Comparison of ENCODE assay signal across 16 cellular contexts in the genomic region with DNA sequence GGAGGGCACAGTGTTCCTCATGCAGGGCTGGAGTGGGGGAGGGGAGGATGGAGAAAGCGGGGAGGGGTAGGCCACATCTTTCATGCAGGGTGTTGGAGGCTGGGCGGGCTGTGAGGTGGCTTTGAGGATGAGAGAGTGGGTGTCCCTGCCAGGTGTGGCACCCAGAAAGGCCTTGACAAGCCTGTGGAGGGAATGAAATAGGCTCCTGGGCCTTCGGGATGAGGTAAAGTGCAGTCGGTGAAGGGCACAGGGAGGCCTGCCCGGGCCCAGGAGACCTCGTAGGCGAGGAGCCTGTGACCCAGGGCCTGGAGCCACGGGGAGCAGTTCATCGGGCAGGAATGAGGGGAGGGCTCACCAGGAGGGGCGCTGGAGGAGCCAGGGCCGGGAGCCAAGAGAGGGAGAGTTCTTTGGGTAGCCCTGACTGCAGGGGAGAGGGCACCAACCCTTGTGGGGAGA.
"Had no signal": no experiment of that assay in that cellular context is flagged by ENCODE, and none has a peak within 500 bp of the region (broad histone marks: within the 10 kb centered on the region; RNA-seq: fewer than 3 reads in every experiment).

No MANE protein-coding gene starts in this region.

- H3K27ac Mint-ChIP-seq: activated B cell treated with CpG ODN at 0.5 μM for 24 hours; activated CD4-positive, alpha-beta T cell treated with anti-CD3 and anti-CD28 coated beads, Interleukin-2, amount 10 ng/mL, durations not matched to agents 24 days and 14 days; activated naive CD8-positive, alpha-beta T cell; immature natural killer cell; T-helper 1 cell treated with Interleukin-12 subunit alpha and Interleukin-12 subunit beta and Interleukin-4 antibody, amounts not matched to agents 30 μg/mL and 1 μg/mL, for 36 hours had no signal

- H3K27me3 ChIP-seq: testis had no signal

- H3K4me3 Mint-ChIP-seq: activated B cell treated with CpG ODN at 0.5 μM for 24 hours; activated CD4-positive, alpha-beta T cell treated with anti-CD3 and anti-CD28 coated beads, Interleukin-2, amount 10 ng/mL, durations not matched to agents 24 days and 14 days; activated naive CD8-positive, alpha-beta T cell; immature natural killer cell; naive thymus-derived CD8-positive, alpha-beta T cell; T-helper 1 cell treated with Interleukin-12 subunit alpha and Interleukin-12 subunit beta and Interleukin-4 antibody, amounts not matched to agents 30 μg/mL and 1 μg/mL, for 36 hours had no signal

- H3K4me3 ChIP-seq: dorsolateral prefrontal cortex, mucosa of descending colon, testis had no signal

- H3K27ac ChIP-seq: dorsolateral prefrontal cortex had no signal

- H3K9me3 ChIP-seq: mucosa of descending colon, testis had no signal

- DNase-seq: activated B cell treated with CpG ODN at 0.5 μM for 24 hours; activated CD4-positive, alpha-beta T cell treated with anti-CD3 and anti-CD28 coated beads, Interleukin-2, amount 10 ng/mL, durations not matched to agents 24 days and 14 days; activated CD8-positive, alpha-beta memory T cell treated with anti-CD3 and anti-CD28 coated beads for 24 hours; activated T-cell treated with anti-CD3 and anti-CD28 coated beads for 4 hours; dorsolateral prefrontal cortex; glutamatergic neuron; immature natural killer cell; left cardiac atrium; mucosa of descending colon; naive thymus-derived CD8-positive, alpha-beta T cell; stimulated activated CD4-positive, alpha-beta T cell treated with anti-CD3 and anti-CD28 coated beads, Interleukin-2, amount 100 ng/mL, for 48 hours; stimulated activated naive CD4-positive, alpha-beta T cell treated with Interleukin-2 at 50 U/mL for 16 hours; testis had no signal

- H3K27me3 Mint-ChIP-seq: activated B cell treated with CpG ODN at 0.5 μM for 24 hours; activated naive CD8-positive, alpha-beta T cell; naive thymus-derived CD8-positive, alpha-beta T cell had no signal

- ATAC-seq: esophagus mucosa; mucosa of descending colon; naive thymus-derived CD8-positive, alpha-beta T cell had no signal

- H3K9me3 Mint-ChIP-seq: activated CD4-positive, alpha-beta T cell treated with anti-CD3 and anti-CD28 coated beads, Interleukin-2, amount 10 ng/mL, durations not matched to agents 24 days and 14 days; immature natural killer cell; T-helper 1 cell treated with Interleukin-12 subunit alpha and Interleukin-12 subunit beta and Interleukin-4 antibody, amounts not matched to agents 30 μg/mL and 1 μg/mL, for 36 hours had no signal
